ENCODE assay signal across 35 cellular contexts in the genomic region with DNA sequence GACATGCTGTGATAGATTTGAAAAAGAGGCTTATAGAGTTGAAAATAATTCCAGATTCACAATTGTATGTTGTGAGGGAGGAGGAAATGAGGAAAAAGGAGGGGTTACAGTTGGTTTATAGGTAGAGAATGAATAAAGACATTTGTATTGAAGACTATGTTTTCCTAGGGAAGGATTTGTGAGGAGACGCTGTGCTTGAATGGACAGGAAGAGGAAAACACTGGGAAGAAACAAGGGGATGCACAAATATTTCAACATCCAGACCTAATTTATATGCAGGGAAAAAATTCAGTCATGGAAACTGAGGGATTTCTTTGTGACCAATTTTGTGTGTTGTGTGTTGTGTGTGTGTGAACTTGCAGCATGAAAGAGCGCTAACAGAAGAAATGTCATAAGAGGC.
DNase-seq lines count a peak whose midpoint lies in the region; ATAC-seq, FAIRE-seq and TF ChIP-seq lines count a peak whose summit lies in the region.
"Had no signal": no experiment of that assay in that cellular context is flagged by ENCODE, and none has a peak within 500 bp of the region (broad histone marks: within the 10 kb centered on the region; RNA-seq: fewer than 3 reads in every experiment).

No MANE protein-coding gene starts in this region.

- no peaks in the 10 kb centered on the region for H4K20me1 ChIP-seq in K562 (replicated peaks; ENCODE audit: control insufficient read depth, insufficient read depth, low read length)
- H4K20me1 ChIP-seq: BLaER1; BLaER1 treated with 17β-estradiol and CSF1 and Interleukin-3, amounts not matched to agents 10 nM and 100 nM had no signal

- ATAC-seq in K562, result no peak
- no peak for ATAC-seq in WTC11
- ATAC-seq: A549; CD8-positive, alpha-beta T cell had no signal

- no peaks in the 10 kb centered on the region for H3K27me3 ChIP-seq in K562 (ENCODE audit: control insufficient read depth in 2 of 2, insufficient read depth in 2 of 2, low read length in 2 of 2)
- H3K27me3 ChIP-seq: BE2C; BLaER1; BLaER1 treated with 17β-estradiol and CSF1 and Interleukin-3, amounts not matched to agents 10 nM and 100 nM had no signal

- no peak overlapping the region for H3K9ac ChIP-seq in K562 (ENCODE audit: insufficient read depth in 1 of 2, low read depth in 2 of 2, low read length in 2 of 2)
- H3K9ac ChIP-seq: BLaER1; BLaER1 treated with 17β-estradiol and CSF1 and Interleukin-3, amounts not matched to agents 10 nM and 100 nM had no signal

- H3K4me2 ChIP-seq in K562 (ENCODE audit: insufficient read depth, low read length), result no peak overlapping the region
- H3K4me2 ChIP-seq: A549; BLaER1; BLaER1 treated with 17β-estradiol and CSF1 and Interleukin-3, amounts not matched to agents 10 nM and 100 nM had no signal

- TF ChIP-seq RAD21 in K562 (CRISPR knock-in tag; conservative IDR thresholded peaks at IDR 0.05 in 1 of 2, IDR thresholded peaks at IDR 0.05 in 1 of 2), result no peak

- no peak overlapping the region for H2AFZ ChIP-seq in K562 (ENCODE audit: low read depth, low read length)

- no peaks in the 10 kb centered on the region for H3K9me3 ChIP-seq in HEK293 (ENCODE audit: control insufficient read depth, insufficient read depth, low read depth, low read length)
- H3K9me3 ChIP-seq in K562 (replicated peaks; ENCODE audit: control insufficient read depth, insufficient read depth, low read depth, low read length), result no peaks in the 10 kb centered on the region
- H3K9me3 ChIP-seq: A549, BE2C, BLaER1, Caco-2 had no signal

- CTCF ChIA-PET in activated naive CD4-positive, alpha-beta T cell treated with anti-CD3 and anti-CD28 coated beads for 36 hours (lab: Charles Lee), result no interaction called here
- CTCF ChIA-PET in HEK293 (lab: Yijun Ruan, JAX) (no interaction called here), K562 (lab: Yijun Ruan, JAX; ENCODE audit: low intra/inter-chr PET ratio) (no interaction called here), WTC11 (lab: Charles Lee) (no interaction called here)

- H3K4me3 Mint-ChIP-seq in activated naive CD4-positive, alpha-beta T cell treated with anti-CD3 and anti-CD28 coated beads for 36 hours, result no peak overlapping the region
- no peak overlapping the region for H3K4me3 Mint-ChIP-seq in WTC11
- H3K4me3 Mint-ChIP-seq: B cell; CD14-positive monocyte; CD4-positive, alpha-beta memory T cell; CD4-positive, alpha-beta T cell; CD4-positive, CD25-positive, alpha-beta regulatory T cell; CD8-positive, alpha-beta memory T cell; CD8-positive, alpha-beta T cell had no signal

- H3K27ac Mint-ChIP-seq in activated naive CD4-positive, alpha-beta T cell treated with anti-CD3 and anti-CD28 coated beads for 36 hours, result peak overlapping the region; percentile 3
- no peak overlapping the region for H3K27ac Mint-ChIP-seq in WTC11
- H3K27ac Mint-ChIP-seq: B cell; CD14-positive monocyte; CD4-positive, alpha-beta T cell; CD4-positive, CD25-positive, alpha-beta regulatory T cell; CD8-positive, alpha-beta memory T cell; CD8-positive, alpha-beta T cell had no signal

- POLR2A ChIA-PET in HEK293 (lab: Yijun Ruan, JAX) (no interaction called here), K562 (lab: Yijun Ruan, JAX) (no interaction called here), WTC11 (lab: Charles Lee) (no interaction called here)

- 91% methylated on average over 2 of the region's 2 CpGs for WGBS in K562 (ENCODE audit: insufficient coverage, low coverage, missing lambda C conversion rate)

- H3K27ac ChIP-seq in HEK293 (ENCODE audit: extremely low read depth, low read depth, low read length), result no peak overlapping the region
- no peak overlapping the region for H3K27ac ChIP-seq in K562 (ENCODE audit: extremely low read depth, low read depth, low read length)
- H3K27ac ChIP-seq: 22Rv1; A549; BLaER1; BLaER1 treated with 17β-estradiol and CSF1 and Interleukin-3, amounts not matched to agents 10 nM and 100 nM; C4-2B had no signal

- H3K36me3 Mint-ChIP-seq in activated naive CD4-positive, alpha-beta T cell treated with anti-CD3 and anti-CD28 coated beads for 36 hours (ENCODE audit: low read depth), result peaks cover 11% of the 10 kb centered on the region
- H3K36me3 Mint-ChIP-seq in WTC11, result peaks cover 14% of the 10 kb centered on the region

- H3K9me1 ChIP-seq in K562 (ENCODE audit: control insufficient read depth, insufficient read depth, low read length), result no peaks in the 10 kb centered on the region

- DNase-seq in activated naive CD4-positive, alpha-beta T cell treated with anti-CD3 and anti-CD28 coated beads for 36 hours, result no peak
- DNase-seq in activated naive CD4-positive, alpha-beta T cell treated with anti-CD3 and anti-CD28 coated beads, Interleukin-2, amount 50 U/mL, for 16 hours, result no peak
- no peak for DNase-seq in K562 (ENCODE audit: extremely low read depth in 1 of 4, low spot score in 3 of 4)
- no peak for DNase-seq in epidermal melanocyte (ENCODE audit: insufficient read length, low spot score)
- no peak for DNase-seq in WTC11 (ENCODE audit: low spot score)
- DNase-seq: 8988T; ACHN; AML-193; BE2C; C1 segment of cervical spinal cord; Caco-2; Calu3; CD4-positive, alpha-beta memory T cell; CD4-positive, alpha-beta T cell; CD4-positive, CD25-positive, alpha-beta regulatory T cell; CD8-positive, alpha-beta memory T cell; CD8-positive, alpha-beta T cell; COR-L47; DMS 273 treated with DMSO at 0.1 percent for 48 hours; DMS153; DMS53; DMS79; DMS79 treated with DMSO at 0.1 percent for 48 hours; DND-41; EL had no signal

- in situ Hi-C loops in K562 (cut with MboI), result no loop called here

- peaks cover 8% of the 10 kb centered on the region for H3K4me1 Mint-ChIP-seq in activated naive CD4-positive, alpha-beta T cell treated with anti-CD3 and anti-CD28 coated beads for 36 hours (ENCODE audit: low read depth)
- H3K4me1 Mint-ChIP-seq in WTC11, result peaks cover 28% of the 10 kb centered on the region
- H3K4me1 Mint-ChIP-seq: B cell, CD14-positive monocyte had no signal

- TF ChIP-seq POLR2A in K562 (conservative IDR thresholded peaks at IDR 0.05), result no peak

- H3K4me1 ChIP-seq in HEK293 (ENCODE audit: control insufficient read depth, insufficient read depth, low read length) (no peaks in the 10 kb centered on the region), K562 (replicated peaks in 1 of 2; ENCODE audit: control insufficient read depth in 2 of 2, insufficient read depth in 2 of 2, low read length in 2 of 2) (no peaks in the 10 kb centered on the region)
- H3K4me1 ChIP-seq: BE2C, Caco-2 had no signal

- TF ChIP-seq CTCF in HEK293 (tag by site-specific recombination; IDR thresholded peaks at IDR 0.05) (no peak), K562 (IDR thresholded peaks at IDR 0.05 in 2 of 3, conservative IDR thresholded peaks at IDR 0.05 in 1 of 3; ENCODE audit: insufficient read depth in 2 of 3, low read depth in 1 of 3, low read length in 3 of 3) (no peak), WTC11 (IDR thresholded peaks at IDR 0.05) (no peak)

- peaks cover 3% of the 10 kb centered on the region for H3K9me3 Mint-ChIP-seq in activated naive CD4-positive, alpha-beta T cell treated with anti-CD3 and anti-CD28 coated beads for 36 hours
- peaks cover 18% of the 10 kb centered on the region for H3K9me3 Mint-ChIP-seq in WTC11
- H3K9me3 Mint-ChIP-seq: CD4-positive, alpha-beta T cell; CD8-positive, alpha-beta T cell had no signal

- no peaks in the 10 kb centered on the region for H3K27me3 Mint-ChIP-seq in activated naive CD4-positive, alpha-beta T cell treated with anti-CD3 and anti-CD28 coated beads for 36 hours (ENCODE audit: low read depth)
- no peaks in the 10 kb centered on the region for H3K27me3 Mint-ChIP-seq in WTC11 (ENCODE audit: low read depth)
- H3K27me3 Mint-ChIP-seq: B cell; CD4-positive, alpha-beta memory T cell; CD4-positive, alpha-beta T cell; CD4-positive, CD25-positive, alpha-beta regulatory T cell; CD8-positive, alpha-beta memory T cell had no signal

- H3K79me2 ChIP-seq in K562 (ENCODE audit: control insufficient read depth, insufficient read depth, low read length), result no peaks in the 10 kb centered on the region

- TF ChIP-seq EP300 in K562 (IDR thresholded peaks at IDR 0.05; ENCODE audit: low read length), result no peak

- no peak overlapping the region for H3K4me3 ChIP-seq in HEK293 (ENCODE audit: low read depth, low read length)
- H3K4me3 ChIP-seq in K562, result no peak overlapping the region
- H3K4me3 ChIP-seq: A549; BLaER1; BLaER1 treated with 17β-estradiol and CSF1 and Interleukin-3, amounts not matched to agents 10 nM and 100 nM had no signal

- FAIRE-seq in K562 (lab: Jason Lieb, UNC), result no peak
- FAIRE-seq: A204.1, A549, D721Med had no signal

- BruUV-seq in K562 (replicated peaks; lab: Mats Ljungman, UMichigan), result no TSS peak

- intact Hi-C loops in activated naive CD4-positive, alpha-beta T cell treated with anti-CD3 and anti-CD28 coated beads for 36 hours (cut with micrococcal nuclease), result no loop called here
- intact Hi-C loops in K562 (cut with micrococcal nuclease), result no loop called here

- no peaks in the 10 kb centered on the region for H3K36me3 ChIP-seq in HEK293 (ENCODE audit: control insufficient read depth in 2 of 2, insufficient read depth in 1 of 2, low read length in 2 of 2)
- H3K36me3 ChIP-seq in K562 (ENCODE audit: control insufficient read depth, insufficient read depth, low read length), result no peaks in the 10 kb centered on the region
- H3K36me3 ChIP-seq: BE2C, BLaER1 had no signal
